In genomic region chr10:133307776-133308430, GRCh38 we compare ENCODE assay signal across 1 cellular context.
A peak's percentile ranks its signal among the peaks of the same experiment; 100 is the strongest.
TF ChIP-seq lines count a peak whose summit lies in the region.

No MANE protein-coding gene starts in this region.

TF ChIP-seq in HepG2, 621 proteins besides CTCF, POLR2A, EP300 and RAD21 (continued from another document and continues in another):
- TF ChIP-seq ARID5B (CRISPR knock-in tag; IDR thresholded peaks at IDR 0.05) (no peak), ZEB1 (IDR thresholded peaks at IDR 0.05; ENCODE audit: insufficient replicate concordance, low read depth) (peak; percentile 78), RXRB (CRISPR knock-in tag; IDR thresholded peaks at IDR 0.05; ENCODE audit: borderline replicate concordance) (no peak), ZNF333 (CRISPR knock-in tag; IDR thresholded peaks at IDR 0.05; ENCODE audit: borderline replicate concordance) (no peak), ZNF800 (CRISPR knock-in tag; IDR thresholded peaks at IDR 0.05) (no peak), REPIN1 (CRISPR knock-in tag; IDR thresholded peaks at IDR 0.05; ENCODE audit: borderline replicate concordance, low read depth) (peak; percentile 55; the same call in 1 of the 2 replicates), POLR2AphosphoS2 (IDR thresholded peaks at IDR 0.05; ENCODE audit: low read depth, low read length) (no peak), ZFX (CRISPR knock-in tag; IDR thresholded peaks at IDR 0.05; ENCODE audit: low read depth) (peak; percentile 57), MTERF4 (CRISPR knock-in tag; IDR thresholded peaks at IDR 0.05) (0 out of 2 replicates have a peak, but pooled peaks have one; percentile 45), THAP7 (CRISPR knock-in tag; IDR thresholded peaks at IDR 0.05) (peak; percentile 57; the same call in 1 of the 2 replicates), ZNF670 (CRISPR knock-in tag; IDR thresholded peaks at IDR 0.05; ENCODE audit: borderline replicate concordance) (0 out of 2 replicates have a peak, but pooled peaks have one; percentile 39), PLSCR1 (CRISPR knock-in tag; IDR thresholded peaks at IDR 0.05; ENCODE audit: borderline replicate concordance) (no peak), MYPOP (CRISPR knock-in tag; IDR thresholded peaks at IDR 0.05) (peak; percentile 2; the same call in 1 of the 2 replicates), BCL3 (CRISPR knock-in tag; IDR thresholded peaks at IDR 0.05) (no peak), ZNF605 (CRISPR knock-in tag; IDR thresholded peaks at IDR 0.05) (peak; percentile 68; the same call in 1 of the 2 replicates), ARID4A (CRISPR knock-in tag; IDR thresholded peaks at IDR 0.05; ENCODE audit: borderline replicate concordance) (no peak), ZNF432 (CRISPR knock-in tag; IDR thresholded peaks at IDR 0.05; ENCODE audit: borderline replicate concordance) (no peak), ZBTB40 (IDR thresholded peaks at IDR 0.05) (no peak), ZBTB40 (CRISPR knock-in tag; IDR thresholded peaks at IDR 0.05) (no peak), PATZ1 (CRISPR knock-in tag; IDR thresholded peaks at IDR 0.05) (0 out of 2 replicates have a peak, but pooled peaks have one; percentile 26), ZNF331 (CRISPR knock-in tag; IDR thresholded peaks at IDR 0.05) (0 out of 2 replicates have a peak, but pooled peaks have one; percentile 28)
